ENCODE assay signal across 8 cellular contexts in the genomic region with DNA sequence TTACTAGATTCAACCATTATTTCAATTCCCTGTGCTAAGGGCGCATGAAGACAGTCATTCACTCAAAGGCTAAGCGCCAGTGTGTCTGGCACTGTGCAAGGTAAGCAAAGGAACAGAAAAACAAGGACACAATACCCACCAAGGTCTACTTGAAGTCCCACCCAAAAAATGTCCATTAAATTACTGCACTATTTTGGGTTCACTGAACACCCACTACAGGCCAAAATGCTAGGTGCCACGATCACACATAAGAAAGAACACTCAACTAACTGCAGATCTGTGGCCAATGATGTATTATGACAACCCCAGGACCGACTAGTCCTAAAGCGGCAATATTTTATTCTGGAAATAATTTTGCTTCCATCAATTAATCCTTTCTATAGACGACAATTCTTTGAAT. TPM values are rescaled to one million over a fixed set of nuclear protein-coding genes. Genes with fewer than 3 reads are reported as not detected.
DNase-seq lines count a peak whose midpoint lies in the region; ATAC-seq, FAIRE-seq and TF ChIP-seq lines count a peak whose summit lies in the region.
"Had no signal": no experiment of that assay in that cellular context is flagged by ENCODE, and none has a peak within 500 bp of the region (broad histone marks: within the 10 kb centered on the region; RNA-seq: fewer than 3 reads in every experiment).

No MANE protein-coding gene starts in this region.

- 0 out of 2 replicates have a peak, but pooled peaks cover 3% of the 10 kb centered on the region for H4K20me1 ChIP-seq in PC-9 (ENCODE audit: insufficient read depth)

- 29 to 35% (median 30%) methylated on average over 6 of the region's 6 CpGs for whole genome bisulfite sequencing in psoas muscle, 3 donors

- peaks cover 38% of the 10 kb centered on the region for H3K4me1 ChIP-seq in PC-9 (replicated peaks; ENCODE audit: insufficient read depth)
- peaks cover 49% of the 10 kb centered on the region for H3K4me1 ChIP-seq in psoas muscle

- BruUV-seq in PC-9 (replicated peaks; lab: Mats Ljungman, UMichigan), result no TSS peak

- peak overlapping the region; percentile 93 for H3K4me2 ChIP-seq in PC-9

- intact Hi-C loops in PC-9 (cut with micrococcal nuclease; ENCODE audit: unreplicated experiment) (loop anchor here (1.0 kb wide), 1 partner anchor 125 kb away; no protein-coding TSS in a partner anchor), psoas muscle (cut with DNase I) (loop anchor here (2.0 to 10.0 kb wide), 5 partner anchors 37 to 179 kb away; no protein-coding TSS in a partner anchor)

- DNase-seq in GM19239 (ENCODE audit: insufficient read length, low spot score) (no peak), PC-9 (no peak), epithelial cell of proximal tubule (ENCODE audit: low read depth) (no peak), psoas muscle (no peak), NCI-H510A treated with DMSO at 0.1 percent for 48 hours (lab: John Stamatoyannopoulos, UW) (no peak), SHP77 treated with DMSO at 0.1 percent for 48 hours (lab: John Stamatoyannopoulos, UW) (no peak), DMS53 (lab: John Stamatoyannopoulos, UW) (no peak)

- no peak for ATAC-seq in psoas muscle

- H3K27ac ChIP-seq in PC-9 (no peak overlapping the region), psoas muscle (peak overlapping the region; percentile 99)

- peaks cover 4% of the 10 kb centered on the region; the same call in 1 of the 2 replicates for H3K9me3 ChIP-seq in PC-9 (ENCODE audit: insufficient read depth, low read depth)
- H3K9me3 ChIP-seq in psoas muscle, result no peaks in the 10 kb centered on the region

- H3K79me2 ChIP-seq in PC-9 (ENCODE audit: low read depth), result peaks cover 62% of the 10 kb centered on the region

- H3K9me2 ChIP-seq in PC-9 (ENCODE audit: insufficient read depth), result no peaks in the 10 kb centered on the region

- POLR2A ChIA-PET in PC-9 (lab: Charles Lee; ENCODE audit: unreplicated experiment), result no interaction called here

- H3K4me3 ChIP-seq in PC-9, result peak overlapping the region; percentile 98
- H3K4me3 ChIP-seq in epithelial cell of proximal tubule (ENCODE audit: low read depth, low read length), result peak overlapping the region; percentile 62
- peak overlapping the region; percentile 90 for H3K4me3 ChIP-seq in psoas muscle

- TF ChIP-seq CTCF in PC-9 (conservative IDR thresholded peaks at IDR 0.05) (no peak), epithelial cell of proximal tubule (conservative IDR thresholded peaks at IDR 0.05; ENCODE audit: low read depth, low read length) (no peak), psoas muscle (IDR thresholded peaks at IDR 0.05) (no peak)

- H3K36me3 ChIP-seq in PC-9 (ENCODE audit: low read depth) (no peaks in the 10 kb centered on the region), psoas muscle (ENCODE audit: insufficient read depth in 1 of 2, low read depth in 1 of 2) (no peaks in the 10 kb centered on the region)

- CTCF ChIA-PET in PC-9 (lab: Charles Lee), result no interaction called here

- H2AFZ ChIP-seq in PC-9, result no peak overlapping the region

- FAIRE-seq in GM19239 (lab: Jason Lieb, UNC), result peak; percentile 37
- FAIRE-seq: TTC549 had no signal

- H3K27me3 ChIP-seq in PC-9 (ENCODE audit: insufficient read depth, low read depth), result no peaks in the 10 kb centered on the region
- no peaks in the 10 kb centered on the region for H3K27me3 ChIP-seq in psoas muscle (ENCODE audit: insufficient read depth in 3 of 3, low read length in 2 of 3)

- H3F3A ChIP-seq in PC-9 (ENCODE audit: insufficient read depth, low read depth), result no peaks in the 10 kb centered on the region; the same call in 1 of the 2 replicates

RNA-seq across cellular contexts. Expression of a gene that starts 1.8 kb away (rescaled TPM):
- total RNA-seq in PC-9 (2021), result 22.8 and 29.6 TPM in 2 replicates
- 10.2 and 16.0 TPM in 2 replicates for total RNA-seq in epithelial cell of proximal tubule
- 10 to 100 TPM; 20.1 to 33.3 (median 27.0) TPM for total RNA-seq in psoas muscle
- 10 to 100 TPM in 1 of 3 donors, 1 to 10 TPM in 2; 7.7 to 16.3 (median 7.8) TPM for polyA plus RNA-seq in psoas muscle
